ENCODE assay signal across 1 cellular context in genomic region chr5:157057459-157058370, GRCh38.
TF ChIP-seq lines count a peak whose summit lies in the region.

No MANE protein-coding gene starts in this region.

TF ChIP-seq in HepG2, 621 proteins besides CTCF, POLR2A, EP300 and RAD21 (continued from another document):
- no peak for TF ChIP-seq CERS6 (CRISPR knock-in tag; IDR thresholded peaks at IDR 0.05)
- TF ChIP-seq RFX3 (CRISPR knock-in tag; IDR thresholded peaks at IDR 0.05): no peak
- TF ChIP-seq POLR2AphosphoS5 (IDR thresholded peaks at IDR 0.05; ENCODE audit: low read depth, low read length): no peak
- TF ChIP-seq ZSCAN29 (CRISPR knock-in tag; conservative IDR thresholded peaks at IDR 0.05): no peak
